Comparison of ENCODE assay signal across 15 cellular contexts in genomic region chr11:2913029-2913431, GRCh38. TPM values are rescaled to one million over a fixed set of nuclear protein-coding genes. Genes with fewer than 3 reads are reported as not detected.
DNase-seq lines count a peak whose midpoint lies in the region; ATAC-seq, FAIRE-seq and TF ChIP-seq lines count a peak whose summit lies in the region.
"Had no signal": no experiment of that assay in that cellular context is flagged by ENCODE, and none has a peak within 500 bp of the region (broad histone marks: within the 10 kb centered on the region; RNA-seq: fewer than 3 reads in every experiment).

No MANE protein-coding gene starts in this region.

- TF ChIP-seq EP300 in ovary (IDR thresholded peaks at IDR 0.05), result no peak

- no peak for DNase-seq in activated naive CD4-positive, alpha-beta T cell treated with anti-CD3 and anti-CD28 coated beads, Interleukin-2, amount 10 ng/mL, durations not matched to agents 7 days and 5 days
- DNase-seq in breast epithelium (ENCODE audit: low spot score in 2 of 2) (no peak), left colon (no peak), urothelium cell line (ENCODE audit: low spot score) (peak; percentile 49), ovary (no peak), NCI-H146 (lab: John Stamatoyannopoulos, UW) (no peak)
- DNase-seq in stimulated activated CD8-positive, alpha-beta memory T cell treated with anti-CD3 and anti-CD28 coated beads, Interleukin-4, amount 100 ng/mL, for 48 hours, result no peak
- DNase-seq: caudate nucleus; heart left ventricle; KBM-7; naive B cell; stimulated activated CD4-positive, alpha-beta T cell treated with anti-CD3 and anti-CD28 coated beads, Interleukin-1b, Interleukin-23, amount 100 ng/mL, for 48 hours; testis had no signal

- H3K9me3 ChIP-seq in breast epithelium (no peaks in the 10 kb centered on the region), ovary (no peaks in the 10 kb centered on the region)
- H3K9me3 ChIP-seq: heart left ventricle, testis had no signal

- H3K4me1 Mint-ChIP-seq in activated naive CD4-positive, alpha-beta T cell treated with anti-CD3 and anti-CD28 coated beads, Interleukin-2, amount 50 U/mL, for 24 hours, result peaks cover 10% of the 10 kb centered on the region
- H3K4me1 Mint-ChIP-seq in activated naive CD4-positive, alpha-beta T cell treated with anti-CD3 and anti-CD28 coated beads, Interleukin-2, amount 10 ng/mL, durations not matched to agents 7 days and 5 days, result peaks cover 9% of the 10 kb centered on the region

- H3K9me3 Mint-ChIP-seq in activated naive CD4-positive, alpha-beta T cell treated with anti-CD3 and anti-CD28 coated beads, Interleukin-2, amount 50 U/mL, for 24 hours, result no peaks in the 10 kb centered on the region
- H3K9me3 Mint-ChIP-seq in activated naive CD4-positive, alpha-beta T cell treated with anti-CD3 and anti-CD28 coated beads, Interleukin-2, amount 10 ng/mL, durations not matched to agents 7 days and 5 days, result no peaks in the 10 kb centered on the region
- H3K9me3 Mint-ChIP-seq: naive B cell had no signal

- H3K27ac ChIP-seq in breast epithelium, result peak overlapping the region; percentile 87 to 94
- no peak overlapping the region for H3K27ac ChIP-seq in ovary
- H3K27ac ChIP-seq: SK-N-MC, testis had no signal

- H3K4me3 ChIP-seq in breast epithelium, result no peak overlapping the region
- H3K4me3 ChIP-seq in ovary, result no peak overlapping the region
- H3K4me3 ChIP-seq: heart left ventricle, SK-N-MC, testis had no signal

- no peaks in the 10 kb centered on the region for H3K27me3 ChIP-seq in breast epithelium
- no peaks in the 10 kb centered on the region for H3K27me3 ChIP-seq in ovary
- H3K27me3 ChIP-seq: testis had no signal

- TF ChIP-seq POLR2A in breast epithelium (IDR thresholded peaks at IDR 0.05), result no peak
- TF ChIP-seq POLR2A in ovary (IDR thresholded peaks at IDR 0.05), result no peak

- FAIRE-seq in urothelium cell line (lab: Jason Lieb, UNC), result no peak

- CTCF ChIA-PET in activated naive CD4-positive, alpha-beta T cell treated with anti-CD3 and anti-CD28 coated beads, Interleukin-2, amount 10 ng/mL, durations not matched to agents 7 days and 5 days (lab: Charles Lee), result no interaction called here

- H3K36me3 Mint-ChIP-seq in activated naive CD4-positive, alpha-beta T cell treated with anti-CD3 and anti-CD28 coated beads, Interleukin-2, amount 50 U/mL, for 24 hours, result no peaks in the 10 kb centered on the region
- no peaks in the 10 kb centered on the region for H3K36me3 Mint-ChIP-seq in activated naive CD4-positive, alpha-beta T cell treated with anti-CD3 and anti-CD28 coated beads, Interleukin-2, amount 10 ng/mL, durations not matched to agents 7 days and 5 days
- H3K36me3 Mint-ChIP-seq: naive B cell had no signal

- H3K4me1 ChIP-seq in breast epithelium, result peaks cover 22 to 33% of the 10 kb centered on the region in 2 donors
- H3K4me1 ChIP-seq in ovary (ENCODE audit: insufficient read depth), result no peaks in the 10 kb centered on the region
- H3K4me1 ChIP-seq: testis had no signal

- 80 to 92% (median 87%) methylated on average over 12 of the region's 12 CpGs for WGBS in ovary, 3 donors

- peak; percentile 4 for ATAC-seq in left colon

- H3K27me3 Mint-ChIP-seq in activated naive CD4-positive, alpha-beta T cell treated with anti-CD3 and anti-CD28 coated beads, Interleukin-2, amount 50 U/mL, for 24 hours, result no peaks in the 10 kb centered on the region
- peaks cover 19% of the 10 kb centered on the region for H3K27me3 Mint-ChIP-seq in activated naive CD4-positive, alpha-beta T cell treated with anti-CD3 and anti-CD28 coated beads, Interleukin-2, amount 10 ng/mL, durations not matched to agents 7 days and 5 days

- peak overlapping the region; percentile 62 for H3K27ac Mint-ChIP-seq in activated naive CD4-positive, alpha-beta T cell treated with anti-CD3 and anti-CD28 coated beads, Interleukin-2, amount 50 U/mL, for 24 hours
- H3K27ac Mint-ChIP-seq in activated naive CD4-positive, alpha-beta T cell treated with anti-CD3 and anti-CD28 coated beads, Interleukin-2, amount 10 ng/mL, durations not matched to agents 7 days and 5 days, result no peak overlapping the region
- H3K27ac Mint-ChIP-seq: naive B cell had no signal

- H3K36me3 ChIP-seq in breast epithelium (no peaks in the 10 kb centered on the region), ovary (no peaks in the 10 kb centered on the region)
- H3K36me3 ChIP-seq: heart left ventricle had no signal

- no peak overlapping the region for H3K4me3 Mint-ChIP-seq in activated naive CD4-positive, alpha-beta T cell treated with anti-CD3 and anti-CD28 coated beads, Interleukin-2, amount 50 U/mL, for 24 hours
- H3K4me3 Mint-ChIP-seq in activated naive CD4-positive, alpha-beta T cell treated with anti-CD3 and anti-CD28 coated beads, Interleukin-2, amount 10 ng/mL, durations not matched to agents 7 days and 5 days, result no peak overlapping the region

- TF ChIP-seq CTCF in breast epithelium (IDR thresholded peaks at IDR 0.05) (peak in 1 of 3 donors; percentile 14), ovary (IDR thresholded peaks at IDR 0.05) (no peak)

- intact Hi-C loops in breast epithelium (cut with DNase I; ENCODE audit: low total_unique reads), result no loop called here
- intact Hi-C loops in left colon (cut with DNase I, micrococcal nuclease), result no loop called here
- intact Hi-C loops in ovary (cut with DNase I), result loop anchor here in 1 of 4 donors (10.0 kb wide), 1 partner anchor 708 kb away; no protein-coding TSS in a partner anchor

RNA-seq across cellular contexts. Expression of gene PHLDA2, which starts 16.2 kb away (rescaled TPM):
- total RNA-seq in breast epithelium (1 to 10 TPM in 2 of 3 donors, not detected in 1; 2.0 to 2.3 TPM), left colon (10 to 100 TPM; 29.9 to 36.7 TPM), ovary (10 to 100 TPM in 1 of 7 donors, 1 to 10 TPM in 3, under 1 TPM in 3; 0.60 to 11.3 (median 1.7) TPM)
- 1 to 10 TPM in 1 of 2 donors, not detected in 1; 4.4 TPM for polyA plus RNA-seq in ovary

RNA-seq across cellular contexts. Expression of gene CDKN1C, which starts 27.5 kb away (rescaled TPM):
- total RNA-seq in breast epithelium (100 to 1,000 TPM in 1 of 3 donors, 10 to 100 TPM in 2; 48.2 to 136 (median 88.8) TPM), left colon (10 to 100 TPM in 1 of 2 donors, 1 to 10 TPM in 1; 5.8 to 10.6 TPM), ovary (100 to 1,000 TPM; 158 to 363 (median 236) TPM)
- polyA plus RNA-seq in ovary, result 100 to 1,000 TPM in 1 of 2 donors, 10 to 100 TPM in 1; 72.3 to 142 TPM

Comparison
In these comparisons a context has a peak if more than half of its experiments do, and no peak if none do; other contexts are left out.
1. H3K27ac ChIP-seq: peak in breast epithelium (2 of 2); none in ovary (0 of 2).
2. RNA of gene CDKN1C, which starts 27.5 kb away (total RNA-seq): 158 to 363 TPM in ovary and 48.2 to 136 TPM in breast epithelium; 5.8 to 10.6 TPM in left colon; every median in the first group is over 4 times any median in the second.